1 cellular context compared by ENCODE assay signal in the genomic region with DNA sequence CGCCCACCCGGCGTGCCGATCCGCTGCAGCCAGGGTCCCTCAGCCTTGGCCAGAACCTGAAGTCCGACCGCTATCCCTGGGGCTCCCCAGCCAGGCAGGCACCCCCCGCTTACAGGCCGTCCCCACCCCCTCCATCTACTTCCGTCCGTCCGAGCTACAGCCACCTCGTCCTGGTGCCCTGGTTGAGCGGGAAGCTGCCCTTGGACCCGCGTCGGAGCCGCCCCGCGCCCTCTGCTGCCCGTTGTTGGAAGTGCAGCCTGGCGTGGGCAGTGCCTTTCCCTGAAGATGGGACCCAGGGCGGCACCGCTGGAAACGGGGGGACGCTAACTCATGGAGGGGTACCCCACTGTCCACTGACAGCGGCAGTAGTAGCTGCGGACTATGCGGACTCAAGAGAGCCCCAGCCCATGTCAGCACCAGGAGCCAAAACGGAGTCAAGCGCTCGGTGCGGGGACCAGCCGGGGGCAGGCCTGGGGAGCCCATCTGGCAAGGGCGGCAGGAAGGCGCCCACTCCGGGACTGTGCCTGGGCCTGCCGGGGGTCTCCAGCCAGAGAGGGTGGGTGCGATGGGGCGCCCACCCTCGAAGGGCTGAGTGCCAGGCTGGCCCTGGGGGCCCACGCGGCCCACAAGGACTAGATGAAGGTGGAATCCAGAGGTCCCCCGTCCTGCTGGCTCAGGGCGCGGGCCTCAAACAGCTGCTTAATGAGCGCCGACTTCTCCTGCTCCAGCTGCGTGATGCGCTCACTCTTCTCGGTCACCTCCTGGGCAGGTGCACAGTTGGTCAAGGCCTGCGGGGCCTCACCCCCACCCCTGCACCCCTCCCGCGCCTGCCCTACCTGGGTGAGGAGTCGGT.
A peak's percentile ranks its signal among the peaks of the same experiment; 100 is the strongest.
TF ChIP-seq lines count a peak whose summit lies in the region.

No MANE protein-coding gene starts in this region.

TF ChIP-seq in HepG2, 621 proteins besides CTCF, POLR2A, EP300 and RAD21 (continued from another document and continues in another):
- TF ChIP-seq, protein P1, sequence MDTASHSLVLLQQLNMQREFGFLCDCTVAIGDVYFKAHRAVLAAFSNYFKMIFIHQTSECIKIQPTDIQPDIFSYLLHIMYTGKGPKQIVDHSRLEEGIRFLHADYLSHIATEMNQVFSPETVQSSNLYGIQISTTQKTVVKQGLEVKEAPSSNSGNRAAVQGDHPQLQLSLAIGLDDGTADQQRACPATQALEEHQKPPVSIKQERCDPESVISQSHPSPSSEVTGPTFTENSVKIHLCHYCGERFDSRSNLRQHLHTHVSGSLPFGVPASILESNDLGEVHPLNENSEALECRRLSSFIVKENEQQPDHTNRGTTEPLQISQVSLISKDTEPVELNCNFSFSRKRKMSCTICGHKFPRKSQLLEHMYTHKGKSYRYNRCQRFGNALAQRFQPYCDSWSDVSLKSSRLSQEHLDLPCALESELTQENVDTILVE (CRISPR knock-in tag; IDR thresholded peaks at IDR 0.05): 0 out of 2 replicates have a peak, but pooled peaks have one; percentile 32
- TF ChIP-seq ISX (CRISPR knock-in tag; conservative IDR thresholded peaks at IDR 0.05) (no peak), ZC3H4 (CRISPR knock-in tag; IDR thresholded peaks at IDR 0.05; ENCODE audit: borderline replicate concordance) (no peak), ZNF607 (CRISPR knock-in tag; IDR thresholded peaks at IDR 0.05; ENCODE audit: borderline replicate concordance) (no peak), ZNF333 (CRISPR knock-in tag; IDR thresholded peaks at IDR 0.05; ENCODE audit: borderline replicate concordance) (no peak), SPEN (CRISPR knock-in tag; IDR thresholded peaks at IDR 0.05; ENCODE audit: low read depth) (0 out of 2 replicates have a peak, but pooled peaks have one; percentile 44), HCFC1 (IDR thresholded peaks at IDR 0.05; ENCODE audit: low read depth, low read length) (no peak), NFIB (CRISPR knock-in tag; IDR thresholded peaks at IDR 0.05; ENCODE audit: borderline replicate concordance) (no peak), CENPT (CRISPR knock-in tag; IDR thresholded peaks at IDR 0.05; ENCODE audit: low read depth) (no peak), ERF (CRISPR knock-in tag; IDR thresholded peaks at IDR 0.05) (peak; percentile 51; the same call in 1 of the 2 replicates), ZNF253 (CRISPR knock-in tag; IDR thresholded peaks at IDR 0.05; ENCODE audit: borderline replicate concordance) (0 out of 2 replicates have a peak, but pooled peaks have one; percentile 33), STAT5B (CRISPR knock-in tag; IDR thresholded peaks at IDR 0.05) (peak; percentile 70; the same call in 1 of the 2 replicates), NCOA5 (CRISPR knock-in tag; IDR thresholded peaks at IDR 0.05) (no peak), MEIS2 (CRISPR knock-in tag; IDR thresholded peaks at IDR 0.05) (peak; percentile 26; the same call in 1 of the 2 replicates), ZSCAN9 (CRISPR knock-in tag; IDR thresholded peaks at IDR 0.05; ENCODE audit: borderline replicate concordance) (no peak), ZBTB20 (CRISPR knock-in tag; IDR thresholded peaks at IDR 0.05; ENCODE audit: borderline replicate concordance, low read depth) (no peak), MED1 (CRISPR knock-in tag; IDR thresholded peaks at IDR 0.05) (peak; percentile 27; the same call in 1 of the 2 replicates), CBX2 (IDR thresholded peaks at IDR 0.05; ENCODE audit: low read depth, low read length) (no peak), CBX2 (CRISPR knock-in tag; IDR thresholded peaks at IDR 0.05; ENCODE audit: low read depth) (no peak), ZNF432 (CRISPR knock-in tag; IDR thresholded peaks at IDR 0.05; ENCODE audit: borderline replicate concordance) (no peak), SOX5 (CRISPR knock-in tag; IDR thresholded peaks at IDR 0.05; ENCODE audit: borderline replicate concordance) (no peak)
- TF ChIP-seq, protein P2, sequence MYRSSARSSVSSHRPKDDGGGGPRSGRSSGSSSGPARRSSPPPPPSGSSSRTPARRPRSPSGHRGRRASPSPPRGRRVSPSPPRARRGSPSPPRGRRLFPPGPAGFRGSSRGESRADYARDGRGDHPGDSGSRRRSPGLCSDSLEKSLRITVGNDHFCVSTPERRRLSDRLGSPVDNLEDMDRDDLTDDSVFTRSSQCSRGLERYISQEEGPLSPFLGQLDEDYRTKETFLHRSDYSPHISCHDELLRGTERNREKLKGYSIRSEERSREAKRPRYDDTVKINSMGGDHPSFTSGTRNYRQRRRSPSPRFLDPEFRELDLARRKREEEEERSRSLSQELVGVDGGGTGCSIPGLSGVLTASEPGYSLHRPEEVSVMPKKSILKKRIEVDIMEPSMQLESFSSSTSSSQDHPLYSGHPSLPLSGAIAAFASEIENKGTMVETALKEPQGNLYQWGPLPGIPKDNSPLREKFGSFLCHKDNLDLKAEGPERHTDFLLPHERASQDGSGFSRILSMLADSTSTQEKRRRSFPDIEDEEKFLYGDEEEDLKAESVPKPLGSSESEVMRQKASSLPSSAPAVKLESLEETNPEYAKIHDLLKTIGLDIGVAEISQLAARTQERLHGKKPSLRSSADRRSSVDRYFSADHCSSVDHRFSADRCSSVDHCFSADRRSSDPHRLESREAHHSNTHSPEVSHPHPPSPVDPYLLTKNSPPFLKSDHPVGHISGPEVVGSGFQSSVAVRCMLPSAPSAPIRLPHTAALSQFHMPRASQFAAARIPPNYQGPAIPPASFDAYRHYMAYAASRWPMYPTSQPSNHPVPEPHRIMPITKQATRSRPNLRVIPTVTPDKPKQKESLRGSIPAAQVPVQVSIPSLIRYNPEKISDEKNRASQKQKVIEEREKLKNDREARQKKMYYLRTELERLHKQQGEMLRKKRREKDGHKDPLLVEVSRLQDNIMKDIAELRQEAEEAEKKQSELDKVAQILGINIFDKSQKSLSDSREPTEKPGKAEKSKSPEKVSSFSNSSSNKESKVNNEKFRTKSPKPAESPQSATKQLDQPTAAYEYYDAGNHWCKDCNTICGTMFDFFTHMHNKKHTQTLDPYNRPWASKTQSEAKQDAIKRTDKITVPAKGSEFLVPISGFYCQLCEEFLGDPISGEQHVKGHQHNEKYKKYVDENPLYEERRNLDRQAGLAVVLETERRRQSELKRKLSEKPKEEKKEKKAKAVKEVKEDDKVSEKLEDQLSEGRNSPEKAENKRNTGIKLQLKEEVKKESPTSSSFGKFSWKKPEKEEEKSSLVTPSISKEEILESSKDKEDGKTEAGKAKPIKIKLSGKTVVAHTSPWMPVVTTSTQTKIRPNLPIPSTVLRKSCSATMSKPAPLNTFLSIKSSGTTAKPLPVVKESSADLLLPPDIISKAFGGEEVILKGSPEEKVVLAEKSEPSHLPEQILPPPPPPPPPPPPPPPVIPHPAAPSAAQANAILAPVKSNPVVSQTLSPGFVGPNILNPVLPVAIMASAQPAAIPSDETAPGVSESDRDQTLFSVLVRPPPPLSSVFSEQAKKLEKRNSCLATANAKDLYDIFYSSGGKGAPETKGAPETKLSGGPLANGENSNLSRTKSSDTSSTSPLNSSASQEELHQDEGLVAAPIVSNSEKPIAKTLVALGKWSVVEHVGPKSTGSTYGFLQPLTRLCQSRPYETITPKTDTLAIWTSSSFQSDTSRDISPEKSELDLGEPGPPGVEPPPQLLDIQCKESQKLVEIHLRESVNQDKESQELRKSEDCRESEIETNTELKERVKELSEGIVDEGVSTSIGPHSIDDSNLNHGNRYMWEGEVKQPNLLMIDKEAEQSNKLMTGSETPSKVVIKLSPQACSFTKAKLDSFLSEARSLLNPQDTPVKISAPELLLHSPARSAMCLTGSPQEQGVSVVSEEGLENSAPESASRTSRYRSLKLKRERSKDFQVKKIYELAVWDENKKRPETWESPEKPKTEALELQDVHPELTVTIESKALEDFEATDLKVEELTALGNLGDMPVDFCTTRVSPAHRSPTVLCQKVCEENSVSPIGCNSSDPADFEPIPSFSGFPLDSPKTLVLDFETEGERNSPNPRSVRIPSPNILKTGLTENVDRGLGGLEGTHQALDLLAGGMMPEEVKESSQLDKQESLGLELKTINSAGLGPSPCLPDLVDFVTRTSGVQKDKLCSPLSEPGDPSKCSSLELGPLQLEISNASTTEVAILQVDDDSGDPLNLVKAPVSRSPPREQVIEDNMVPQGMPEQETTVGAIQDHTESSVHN (CRISPR knock-in tag; IDR thresholded peaks at IDR 0.05): no peak; the same call in 1 of the 2 replicates
- TF ChIP-seq, protein P3, sequence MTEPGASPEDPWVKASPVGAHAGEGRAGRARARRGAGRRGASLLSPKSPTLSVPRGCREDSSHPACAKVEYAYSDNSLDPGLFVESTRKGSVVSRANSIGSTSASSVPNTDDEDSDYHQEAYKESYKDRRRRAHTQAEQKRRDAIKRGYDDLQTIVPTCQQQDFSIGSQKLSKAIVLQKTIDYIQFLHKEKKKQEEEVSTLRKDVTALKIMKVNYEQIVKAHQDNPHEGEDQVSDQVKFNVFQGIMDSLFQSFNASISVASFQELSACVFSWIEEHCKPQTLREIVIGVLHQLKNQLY (CRISPR knock-in tag; IDR thresholded peaks at IDR 0.05): no peak
- TF ChIP-seq, protein P4, sequence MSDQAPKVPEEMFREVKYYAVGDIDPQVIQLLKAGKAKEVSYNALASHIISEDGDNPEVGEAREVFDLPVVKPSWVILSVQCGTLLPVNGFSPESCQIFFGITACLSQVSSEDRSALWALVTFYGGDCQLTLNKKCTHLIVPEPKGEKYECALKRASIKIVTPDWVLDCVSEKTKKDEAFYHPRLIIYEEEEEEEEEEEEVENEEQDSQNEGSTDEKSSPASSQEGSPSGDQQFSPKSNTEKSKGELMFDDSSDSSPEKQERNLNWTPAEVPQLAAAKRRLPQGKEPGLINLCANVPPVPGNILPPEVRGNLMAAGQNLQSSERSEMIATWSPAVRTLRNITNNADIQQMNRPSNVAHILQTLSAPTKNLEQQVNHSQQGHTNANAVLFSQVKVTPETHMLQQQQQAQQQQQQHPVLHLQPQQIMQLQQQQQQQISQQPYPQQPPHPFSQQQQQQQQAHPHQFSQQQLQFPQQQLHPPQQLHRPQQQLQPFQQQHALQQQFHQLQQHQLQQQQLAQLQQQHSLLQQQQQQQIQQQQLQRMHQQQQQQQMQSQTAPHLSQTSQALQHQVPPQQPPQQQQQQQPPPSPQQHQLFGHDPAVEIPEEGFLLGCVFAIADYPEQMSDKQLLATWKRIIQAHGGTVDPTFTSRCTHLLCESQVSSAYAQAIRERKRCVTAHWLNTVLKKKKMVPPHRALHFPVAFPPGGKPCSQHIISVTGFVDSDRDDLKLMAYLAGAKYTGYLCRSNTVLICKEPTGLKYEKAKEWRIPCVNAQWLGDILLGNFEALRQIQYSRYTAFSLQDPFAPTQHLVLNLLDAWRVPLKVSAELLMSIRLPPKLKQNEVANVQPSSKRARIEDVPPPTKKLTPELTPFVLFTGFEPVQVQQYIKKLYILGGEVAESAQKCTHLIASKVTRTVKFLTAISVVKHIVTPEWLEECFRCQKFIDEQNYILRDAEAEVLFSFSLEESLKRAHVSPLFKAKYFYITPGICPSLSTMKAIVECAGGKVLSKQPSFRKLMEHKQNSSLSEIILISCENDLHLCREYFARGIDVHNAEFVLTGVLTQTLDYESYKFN (CRISPR knock-in tag; conservative IDR thresholded peaks at IDR 0.05): 0 out of 2 replicates have a peak, but pooled peaks have one; percentile 17
- TF ChIP-seq, protein P5, sequence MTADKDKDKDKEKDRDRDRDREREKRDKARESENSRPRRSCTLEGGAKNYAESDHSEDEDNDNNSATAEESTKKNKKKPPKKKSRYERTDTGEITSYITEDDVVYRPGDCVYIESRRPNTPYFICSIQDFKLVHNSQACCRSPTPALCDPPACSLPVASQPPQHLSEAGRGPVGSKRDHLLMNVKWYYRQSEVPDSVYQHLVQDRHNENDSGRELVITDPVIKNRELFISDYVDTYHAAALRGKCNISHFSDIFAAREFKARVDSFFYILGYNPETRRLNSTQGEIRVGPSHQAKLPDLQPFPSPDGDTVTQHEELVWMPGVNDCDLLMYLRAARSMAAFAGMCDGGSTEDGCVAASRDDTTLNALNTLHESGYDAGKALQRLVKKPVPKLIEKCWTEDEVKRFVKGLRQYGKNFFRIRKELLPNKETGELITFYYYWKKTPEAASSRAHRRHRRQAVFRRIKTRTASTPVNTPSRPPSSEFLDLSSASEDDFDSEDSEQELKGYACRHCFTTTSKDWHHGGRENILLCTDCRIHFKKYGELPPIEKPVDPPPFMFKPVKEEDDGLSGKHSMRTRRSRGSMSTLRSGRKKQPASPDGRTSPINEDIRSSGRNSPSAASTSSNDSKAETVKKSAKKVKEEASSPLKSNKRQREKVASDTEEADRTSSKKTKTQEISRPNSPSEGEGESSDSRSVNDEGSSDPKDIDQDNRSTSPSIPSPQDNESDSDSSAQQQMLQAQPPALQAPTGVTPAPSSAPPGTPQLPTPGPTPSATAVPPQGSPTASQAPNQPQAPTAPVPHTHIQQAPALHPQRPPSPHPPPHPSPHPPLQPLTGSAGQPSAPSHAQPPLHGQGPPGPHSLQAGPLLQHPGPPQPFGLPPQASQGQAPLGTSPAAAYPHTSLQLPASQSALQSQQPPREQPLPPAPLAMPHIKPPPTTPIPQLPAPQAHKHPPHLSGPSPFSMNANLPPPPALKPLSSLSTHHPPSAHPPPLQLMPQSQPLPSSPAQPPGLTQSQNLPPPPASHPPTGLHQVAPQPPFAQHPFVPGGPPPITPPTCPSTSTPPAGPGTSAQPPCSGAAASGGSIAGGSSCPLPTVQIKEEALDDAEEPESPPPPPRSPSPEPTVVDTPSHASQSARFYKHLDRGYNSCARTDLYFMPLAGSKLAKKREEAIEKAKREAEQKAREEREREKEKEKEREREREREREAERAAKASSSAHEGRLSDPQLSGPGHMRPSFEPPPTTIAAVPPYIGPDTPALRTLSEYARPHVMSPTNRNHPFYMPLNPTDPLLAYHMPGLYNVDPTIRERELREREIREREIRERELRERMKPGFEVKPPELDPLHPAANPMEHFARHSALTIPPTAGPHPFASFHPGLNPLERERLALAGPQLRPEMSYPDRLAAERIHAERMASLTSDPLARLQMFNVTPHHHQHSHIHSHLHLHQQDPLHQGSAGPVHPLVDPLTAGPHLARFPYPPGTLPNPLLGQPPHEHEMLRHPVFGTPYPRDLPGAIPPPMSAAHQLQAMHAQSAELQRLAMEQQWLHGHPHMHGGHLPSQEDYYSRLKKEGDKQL (CRISPR knock-in tag; IDR thresholded peaks at IDR 0.05; ENCODE audit: low read depth): no peak
- TF ChIP-seq, protein P6, sequence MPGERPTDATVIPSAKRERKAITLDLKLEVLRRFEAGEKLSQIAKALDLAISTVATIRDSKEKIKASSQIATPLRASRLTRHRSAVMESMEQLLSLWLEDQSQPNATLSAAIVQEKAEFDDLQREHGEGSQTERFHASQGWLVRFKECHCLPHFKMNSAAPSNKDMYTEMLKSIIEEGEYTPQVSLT (CRISPR knock-in tag; IDR thresholded peaks at IDR 0.05; ENCODE audit: borderline replicate concordance, low read depth): no peak
- TF ChIP-seq, protein P7, sequence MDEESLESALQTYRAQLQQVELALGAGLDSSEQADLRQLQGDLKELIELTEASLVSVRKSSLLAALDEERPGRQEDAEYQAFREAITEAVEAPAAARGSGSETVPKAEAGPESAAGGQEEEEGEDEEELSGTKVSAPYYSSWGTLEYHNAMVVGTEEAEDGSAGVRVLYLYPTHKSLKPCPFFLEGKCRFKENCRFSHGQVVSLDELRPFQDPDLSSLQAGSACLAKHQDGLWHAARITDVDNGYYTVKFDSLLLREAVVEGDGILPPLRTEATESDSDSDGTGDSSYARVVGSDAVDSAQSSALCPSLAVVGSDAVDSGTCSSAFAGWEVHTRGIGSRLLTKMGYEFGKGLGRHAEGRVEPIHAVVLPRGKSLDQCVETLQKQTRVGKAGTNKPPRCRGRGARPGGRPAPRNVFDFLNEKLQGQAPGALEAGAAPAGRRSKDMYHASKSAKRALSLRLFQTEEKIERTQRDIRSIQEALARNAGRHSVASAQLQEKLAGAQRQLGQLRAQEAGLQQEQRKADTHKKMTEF (CRISPR knock-in tag; IDR thresholded peaks at IDR 0.05): no peak
